In genomic region chr10:12264204-12264908, GRCh38 we compare ENCODE assay signal across 8 cellular contexts.
DNase-seq lines count a peak whose midpoint lies in the region; ATAC-seq lines count a peak whose summit lies in the region.

No MANE protein-coding gene starts in this region.

- H3K36me3 ChIP-seq in CD4-positive, CD25-positive, alpha-beta regulatory T cell (ENCODE audit: control insufficient read depth, insufficient read depth, low read length), result no peaks in the 10 kb centered on the region
- no peaks in the 10 kb centered on the region for H3K36me3 ChIP-seq in effector memory CD4-positive, alpha-beta T cell (ENCODE audit: control insufficient read depth, insufficient read depth, low read length)
- H3K36me3 ChIP-seq in mesodermal cell (ENCODE audit: control insufficient read depth, insufficient read depth, low read length), result no peaks in the 10 kb centered on the region

- WGBS in mesodermal cell (ENCODE audit: insufficient coverage in 2 of 2), 2 experiments, result 6 to 27% methylated on average over 19 to 24 of the region's 30 CpGs

- H3K4me3 Mint-ChIP-seq in CD4-positive, CD25-positive, alpha-beta regulatory T cell, result peak overlapping the region; percentile 21 to 83 (median 78)

- no peaks in the 10 kb centered on the region for H3K27me3 ChIP-seq in CD4-positive, CD25-positive, alpha-beta regulatory T cell (ENCODE audit: control insufficient read depth, insufficient read depth, low read length)
- H3K27me3 ChIP-seq in effector memory CD4-positive, alpha-beta T cell (replicated peaks; ENCODE audit: control insufficient read depth, insufficient read depth, low read length, poor library complexity, severe bottlenecking), result no peaks in the 10 kb centered on the region

- H3K27me3 Mint-ChIP-seq in CD4-positive, CD25-positive, alpha-beta regulatory T cell, result no peaks in the 10 kb centered on the region

- H3K9me3 Mint-ChIP-seq in CD4-positive, CD25-positive, alpha-beta regulatory T cell, result no peaks in the 10 kb centered on the region

- H3K36me3 Mint-ChIP-seq in CD4-positive, CD25-positive, alpha-beta regulatory T cell, result peaks cover 9% of the 10 kb centered on the region

- peak overlapping the region; percentile 81 for H3K4me3 ChIP-seq in CD4-positive, CD25-positive, alpha-beta regulatory T cell (ENCODE audit: low read depth, low read length)
- H3K4me3 ChIP-seq in effector memory CD4-positive, alpha-beta T cell (ENCODE audit: insufficient read depth, low read depth, low read length, poor library complexity, severe bottlenecking), result peak overlapping the region; percentile 44
- peak overlapping the region; percentile 18 for H3K4me3 ChIP-seq in mesodermal cell (ENCODE audit: extremely low read depth, insufficient read depth, low read length, poor library complexity, severe bottlenecking)

- DNase-seq in CD4-positive, CD25-positive, alpha-beta regulatory T cell, result peak; percentile 49 to 84 (median 67)
- DNase-seq in NCI-H748 (lab: John Stamatoyannopoulos, UW; ENCODE audit: unreplicated experiment), result peak; percentile 88
- peak; percentile 88 for DNase-seq in activated CD8-positive, alpha-beta memory T cell treated with anti-CD3 and anti-CD28 coated beads for 24 hours
- DNase-seq in effector memory CD4-positive, alpha-beta T cell, result peak; percentile 34 to 55 (median 44)
- peak; percentile 37 for DNase-seq in stimulated activated CD8-positive, alpha-beta memory T cell treated with anti-CD3 and anti-CD28 coated beads, Interleukin-15, amount 100 ng/mL, for 24 hours (ENCODE audit: low read depth)

- ATAC-seq in CD4-positive, CD25-positive, alpha-beta regulatory T cell (ENCODE audit: low read depth in 2 of 2), result peak; percentile 77 to 82
- ATAC-seq in GM19395 (IDR thresholded peaks at IDR 0.05; ENCODE audit: unreplicated experiment) (peak; percentile 93), HG03520 (IDR thresholded peaks at IDR 0.05; ENCODE audit: unreplicated experiment) (peak; percentile 78)

- H3K9me3 ChIP-seq in CD4-positive, CD25-positive, alpha-beta regulatory T cell (ENCODE audit: control insufficient read depth in 2 of 2, low read length in 2 of 2), result no peaks in the 10 kb centered on the region
- H3K9me3 ChIP-seq in effector memory CD4-positive, alpha-beta T cell (ENCODE audit: control insufficient read depth, low read length), result no peaks in the 10 kb centered on the region
- no peaks in the 10 kb centered on the region for H3K9me3 ChIP-seq in mesodermal cell (ENCODE audit: control insufficient read depth, low read length)

- H3K4me1 ChIP-seq in CD4-positive, CD25-positive, alpha-beta regulatory T cell (ENCODE audit: control insufficient read depth, insufficient read depth, low read length, poor library complexity, severe bottlenecking), result peaks cover 6% of the 10 kb centered on the region
- H3K4me1 ChIP-seq in effector memory CD4-positive, alpha-beta T cell (ENCODE audit: control insufficient read depth, insufficient read depth, low read length, poor library complexity, severe bottlenecking), result peaks cover 5% of the 10 kb centered on the region
- peaks cover 4% of the 10 kb centered on the region for H3K4me1 ChIP-seq in mesodermal cell (ENCODE audit: control insufficient read depth, insufficient read depth, low read length, poor library complexity, severe bottlenecking)

- peaks cover 3 to 11% (median 5%) of the 10 kb centered on the region in 4 donors for H3K4me1 Mint-ChIP-seq in CD4-positive, CD25-positive, alpha-beta regulatory T cell

- H3K27ac Mint-ChIP-seq in CD4-positive, CD25-positive, alpha-beta regulatory T cell, result peak overlapping the region in 2 of 3 donors; percentile 81 to 98

- H3K27ac ChIP-seq in CD4-positive, CD25-positive, alpha-beta regulatory T cell (ENCODE audit: insufficient read depth, low read length, poor library complexity, severe bottlenecking), result no peak overlapping the region
- no peak overlapping the region for H3K27ac ChIP-seq in effector memory CD4-positive, alpha-beta T cell (ENCODE audit: insufficient read depth, low read length, poor library complexity, severe bottlenecking)
- no peak overlapping the region for H3K27ac ChIP-seq in mesodermal cell (ENCODE audit: low read depth, low read length, severe bottlenecking)

Comparison
In these comparisons a context has a peak if more than half of its experiments do, and no peak if none do; other contexts are left out.
1. DNase-seq: peak in every context shown above with its lines; median percentile 88 in NCI-H748; 88 in activated CD8-positive, alpha-beta memory T cell treated with anti-CD3 and anti-CD28 coated beads for 24 hours; 67 in CD4-positive, CD25-positive, alpha-beta regulatory T cell; 44 in effector memory CD4-positive, alpha-beta T cell; 37 in stimulated activated CD8-positive, alpha-beta memory T cell treated with anti-CD3 and anti-CD28 coated beads, Interleukin-15, amount 100 ng/mL, for 24 hours.
2. H3K4me3 ChIP-seq: peak in every context shown above with its lines; median percentile 81 in CD4-positive, CD25-positive, alpha-beta regulatory T cell; 44 in effector memory CD4-positive, alpha-beta T cell; 18 in mesodermal cell.